Comparison of ENCODE assay signal across 7 cellular contexts in the genomic region with DNA sequence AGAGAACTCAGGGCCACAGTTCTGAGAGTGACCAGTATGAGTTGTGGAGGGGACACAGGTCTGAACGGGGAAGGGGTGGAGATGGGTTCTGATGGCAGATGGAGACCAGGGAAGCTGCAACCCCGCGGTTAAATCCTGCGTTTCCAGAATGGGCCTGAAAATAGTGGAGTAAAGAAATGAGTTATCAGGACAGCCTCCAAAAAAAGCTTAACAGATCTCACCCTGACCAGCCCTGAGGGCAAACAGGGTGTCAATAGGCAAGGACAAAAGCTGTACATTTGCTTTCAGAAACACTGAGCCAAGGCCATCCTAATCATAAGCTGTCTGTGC. TPM values are rescaled to one million over a fixed set of nuclear protein-coding genes. Genes with fewer than 3 reads are reported as not detected.
A peak's percentile ranks its signal among the peaks of the same experiment; 100 is the strongest.
DNase-seq lines count a peak whose midpoint lies in the region; ATAC-seq and TF ChIP-seq lines count a peak whose summit lies in the region.

No MANE protein-coding gene starts in this region.

- H3K9ac ChIP-seq in iPS-18a (ENCODE audit: low read length) = no peak overlapping the region

- CTCF ChIA-PET in HEK293 (lab: Yijun Ruan, JAX) = interaction anchor here (0.6 to 2.1 kb wide), 5 partner anchors 12 to 175 kb away, joined by 3 to 7 read pairs (median 3); no protein-coding TSS in a partner anchor
- CTCF ChIA-PET in activated CD4-positive, alpha-beta memory T cell treated with anti-CD3 and anti-CD28 coated beads for 36 hours (lab: Charles Lee) = no interaction called here

- peak overlapping the region; percentile 53 for H3K4me3 ChIP-seq in HEK293 (ENCODE audit: low read depth, low read length)
- H3K4me3 ChIP-seq in iPS-18a (ENCODE audit: low read length) = peak overlapping the region; percentile 71

- H3K4me1 ChIP-seq in HEK293 (ENCODE audit: control insufficient read depth, insufficient read depth, low read length) (no peaks in the 10 kb centered on the region), iPS-18a (ENCODE audit: control insufficient read depth, low read depth, low read length) (peaks cover 5% of the 10 kb centered on the region)

- H3K4me3 Mint-ChIP-seq in activated CD4-positive, alpha-beta memory T cell treated with anti-CD3 and anti-CD28 coated beads for 36 hours = peak overlapping the region; percentile 61
- H3K4me3 Mint-ChIP-seq in stimulated activated naive CD8-positive, alpha-beta T cell treated with anti-CD3 and anti-CD28 coated beads, Interleukin-15, amount 100 ng/mL, for 72 hours = peak overlapping the region; percentile 88 to 91

- H3K9me3 Mint-ChIP-seq in activated CD4-positive, alpha-beta memory T cell treated with anti-CD3 and anti-CD28 coated beads for 36 hours = no peaks in the 10 kb centered on the region
- H3K9me3 Mint-ChIP-seq in stimulated activated naive CD8-positive, alpha-beta T cell treated with anti-CD3 and anti-CD28 coated beads, Interleukin-15, amount 100 ng/mL, for 72 hours = peaks cover 0 to 6% of the 10 kb centered on the region in 2 donors

- DNase-seq in activated CD4-positive, alpha-beta memory T cell treated with anti-CD3 and anti-CD28 coated beads for 36 hours = no peak
- no peak for DNase-seq in stimulated activated naive CD8-positive, alpha-beta T cell treated with anti-CD3 and anti-CD28 coated beads, Interleukin-15, amount 100 ng/mL, for 72 hours

- H3K27ac Mint-ChIP-seq in activated CD4-positive, alpha-beta memory T cell treated with anti-CD3 and anti-CD28 coated beads for 36 hours = no peak overlapping the region
- H3K27ac Mint-ChIP-seq in stimulated activated naive CD8-positive, alpha-beta T cell treated with anti-CD3 and anti-CD28 coated beads, Interleukin-15, amount 100 ng/mL, for 72 hours = no peak overlapping the region

- peaks cover 6% of the 10 kb centered on the region for H3K4me1 Mint-ChIP-seq in activated CD4-positive, alpha-beta memory T cell treated with anti-CD3 and anti-CD28 coated beads for 36 hours (ENCODE audit: low read depth)
- peaks cover 13% of the 10 kb centered on the region for H3K4me1 Mint-ChIP-seq in stimulated activated naive CD8-positive, alpha-beta T cell treated with anti-CD3 and anti-CD28 coated beads, Interleukin-15, amount 100 ng/mL, for 72 hours

- H3K27me3 ChIP-seq in iPS-18a (ENCODE audit: control insufficient read depth, insufficient read depth, low read length) = peaks cover 53% of the 10 kb centered on the region

- no peaks in the 10 kb centered on the region for H3K36me3 Mint-ChIP-seq in activated CD4-positive, alpha-beta memory T cell treated with anti-CD3 and anti-CD28 coated beads for 36 hours

- intact Hi-C loops in activated CD4-positive, alpha-beta memory T cell treated with anti-CD3 and anti-CD28 coated beads for 36 hours (cut with micrococcal nuclease) = no loop called here

- ATAC-seq in stimulated activated naive CD8-positive, alpha-beta T cell treated with anti-CD3 and anti-CD28 coated beads, Interleukin-15, amount 100 ng/mL, for 72 hours = peak; percentile 34
- no peak for ATAC-seq in HG02623 (IDR thresholded peaks at IDR 0.05; ENCODE audit: unreplicated experiment)
- ATAC-seq in activated CD4-positive, CD25-positive, alpha-beta regulatory T cell treated with anti-CD3 and anti-CD28 coated beads, Interleukin-2, amount 50 U/mL, for 24 hours = no peak
- ATAC-seq in GM18870 (IDR thresholded peaks at IDR 0.05; ENCODE audit: unreplicated experiment) = no peak

- peaks cover 44% of the 10 kb centered on the region for H3K27me3 Mint-ChIP-seq in activated CD4-positive, alpha-beta memory T cell treated with anti-CD3 and anti-CD28 coated beads for 36 hours
- peaks cover 64% of the 10 kb centered on the region for H3K27me3 Mint-ChIP-seq in stimulated activated naive CD8-positive, alpha-beta T cell treated with anti-CD3 and anti-CD28 coated beads, Interleukin-15, amount 100 ng/mL, for 72 hours

- H3K9me3 ChIP-seq in HEK293 (ENCODE audit: control insufficient read depth, insufficient read depth, low read depth, low read length) (no peaks in the 10 kb centered on the region), iPS-18a (ENCODE audit: control insufficient read depth, low read depth, low read length) (no peaks in the 10 kb centered on the region)

- no peak for TF ChIP-seq CTCF in HEK293 (tag by site-specific recombination; IDR thresholded peaks at IDR 0.05)

- POLR2A ChIA-PET in HEK293 (lab: Yijun Ruan, JAX) = interaction anchor here (1.2 to 1.3 kb wide), 2 partner anchors 19 to 295 kb away, joined by 3 read pairs; no protein-coding TSS in a partner anchor
- POLR2A ChIA-PET in activated CD4-positive, alpha-beta memory T cell treated with anti-CD3 and anti-CD28 coated beads for 36 hours (lab: Charles Lee) = no interaction called here

- H3K36me3 ChIP-seq in HEK293 (ENCODE audit: control insufficient read depth in 2 of 2, insufficient read depth in 1 of 2, low read length in 2 of 2) (no peaks in the 10 kb centered on the region), iPS-18a (ENCODE audit: control insufficient read depth, low read depth, low read length) (no peaks in the 10 kb centered on the region)

- H3K27ac ChIP-seq in HEK293 (ENCODE audit: extremely low read depth, low read depth, low read length) (no peak overlapping the region; the same call in 1 of the 2 replicates), iPS-18a (ENCODE audit: low read length) (no peak overlapping the region)

TF ChIP-seq in HEK293, 187 proteins besides CTCF, POLR2A, EP300 and RAD21:
- TF ChIP-seq ZNF335 (tag by site-specific recombination; conservative IDR thresholded peaks at IDR 0.05) (peak; percentile 16; the same call in 1 of the 2 replicates), KLF10 (tag by site-specific recombination; IDR thresholded peaks at IDR 0.05) (no peak)
TF ChIP-seq in HEK293: peak in this region for 1.

RNA-seq across cellular contexts. Expression of a gene that starts 0.6 kb away (rescaled TPM):
- not detected for total RNA-seq in activated CD4-positive, alpha-beta memory T cell treated with anti-CD3 and anti-CD28 coated beads for 36 hours

RNA-seq across cellular contexts. Expression of a gene that starts 48.8 kb away (rescaled TPM):
- total RNA-seq in activated CD4-positive, alpha-beta memory T cell treated with anti-CD3 and anti-CD28 coated beads for 36 hours = not detected
